23 cellular contexts compared by ENCODE assay signal in the genomic region with DNA sequence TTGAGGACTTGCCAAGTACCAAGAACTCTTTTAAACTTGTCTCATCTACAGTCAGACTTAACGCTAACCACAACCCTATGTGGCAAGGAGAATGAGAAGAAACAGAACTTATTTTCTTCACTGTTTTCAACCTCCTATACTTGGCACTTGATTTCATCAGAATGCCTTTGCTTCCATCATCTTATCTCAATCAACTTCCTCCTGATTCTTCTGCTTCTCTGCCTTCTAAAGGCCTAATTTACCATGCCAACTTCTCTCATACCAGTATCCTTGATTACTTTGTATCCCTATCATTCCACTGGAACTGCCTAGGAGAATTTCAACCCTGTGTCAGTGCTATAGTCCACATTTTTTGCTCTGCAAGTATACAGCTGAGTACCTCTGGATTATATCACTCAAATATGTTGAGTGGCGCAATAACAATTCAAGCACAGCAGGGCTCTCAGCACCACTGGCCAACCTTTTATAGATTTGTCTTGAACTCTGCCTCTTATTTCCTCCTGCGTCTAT.
DNase-seq lines count a peak whose midpoint lies in the region; ATAC-seq and TF ChIP-seq lines count a peak whose summit lies in the region.
"Had no signal": no experiment of that assay in that cellular context is flagged by ENCODE, and none has a peak within 500 bp of the region (broad histone marks: within the 10 kb centered on the region; RNA-seq: fewer than 3 reads in every experiment).

No MANE protein-coding gene starts in this region.

- no peaks in the 10 kb centered on the region for H3K79me2 ChIP-seq in smooth muscle cell (ENCODE audit: low read depth)
- H3K79me2 ChIP-seq: hepatocyte had no signal

- no peak overlapping the region for H3K27ac ChIP-seq in smooth muscle cell (ENCODE audit: low read depth)
- no peak overlapping the region for H3K27ac ChIP-seq in thyroid gland
- H3K27ac ChIP-seq: hepatocyte had no signal

- no peaks in the 10 kb centered on the region for H3K36me3 ChIP-seq in smooth muscle cell (ENCODE audit: low read depth)
- no peaks in the 10 kb centered on the region for H3K36me3 ChIP-seq in thyroid gland

- WGBS in smooth muscle cell (ENCODE audit: low lambda C conversion rate) = 73% methylated on average over 3 of the region's 3 CpGs
- 57 to 63% methylated on average over 3 of the region's 3 CpGs for WGBS in thyroid gland, 2 donors

- no peaks in the 10 kb centered on the region for H3F3A ChIP-seq in smooth muscle cell (ENCODE audit: low read depth)

- no peaks in the 10 kb centered on the region for H4K20me1 ChIP-seq in smooth muscle cell (ENCODE audit: low read depth)

- no peak overlapping the region for H3K9ac ChIP-seq in smooth muscle cell (ENCODE audit: low read depth)

- H3K4me3 ChIP-seq in fibroblast of pulmonary artery (replicated peaks; ENCODE audit: low read depth, low read length) (no peak overlapping the region), smooth muscle cell (no peak overlapping the region), thyroid gland (replicated peaks in 1 of 3) (no peak overlapping the region)
- H3K4me3 ChIP-seq: hepatocyte had no signal

- H2AFZ ChIP-seq in smooth muscle cell (ENCODE audit: low read depth) = peak overlapping the region; percentile 29
- H2AFZ ChIP-seq: hepatocyte had no signal

- intact Hi-C loops in Right ventricle myocardium inferior (cut with DNase I) = no loop called here
- intact Hi-C loops in cardiac septum (cut with DNase I) = no loop called here
- intact Hi-C loops in thyroid gland (cut with DNase I) = no loop called here

- TF ChIP-seq POLR2A in thyroid gland (IDR thresholded peaks at IDR 0.05) = no peak

- no peak overlapping the region for H3K4me2 ChIP-seq in smooth muscle cell
- H3K4me2 ChIP-seq: hepatocyte had no signal

- H3K27me3 ChIP-seq in smooth muscle cell (ENCODE audit: low read depth) = no peaks in the 10 kb centered on the region
- no peaks in the 10 kb centered on the region for H3K27me3 ChIP-seq in thyroid gland
- H3K27me3 ChIP-seq: hepatocyte had no signal

- H3K9me3 ChIP-seq in smooth muscle cell (replicated peaks; ENCODE audit: low read depth) (no peaks in the 10 kb centered on the region), thyroid gland (no peaks in the 10 kb centered on the region)

- ATAC-seq in Right ventricle myocardium inferior (peak; percentile 60), GM18858 (IDR thresholded peaks at IDR 0.05; ENCODE audit: unreplicated experiment) (no peak)
- ATAC-seq: activated T-cell treated with anti-CD3 and anti-CD28 coated beads, Interleukin-2, amount 50 U/mL, for 4 hours had no signal

- no peaks in the 10 kb centered on the region for H3K4me1 ChIP-seq in smooth muscle cell (ENCODE audit: low read depth)
- H3K4me1 ChIP-seq in thyroid gland = no peaks in the 10 kb centered on the region

- TF ChIP-seq CTCF in fibroblast of pulmonary artery (IDR thresholded peaks at IDR 0.05; ENCODE audit: low read length, missing control alignments) (no peak), smooth muscle cell (IDR thresholded peaks at IDR 0.05; ENCODE audit: borderline replicate concordance, insufficient read depth, poor library complexity, severe bottlenecking) (no peak), thyroid gland (IDR thresholded peaks at IDR 0.05) (no peak)

- DNase-seq in Right ventricle myocardium inferior (ENCODE audit: missing footprints) = no peak
- DNase-seq in cardiac septum (ENCODE audit: low spot score) = no peak
- peak; percentile 77 for DNase-seq in SIG-M5 treated with dmso at 0.1 percent for 504 hours (lab: John Stamatoyannopoulos, UW; ENCODE audit: unreplicated experiment)
- peak; percentile 62 for DNase-seq in fibroblast of pulmonary artery (ENCODE audit: low read depth)
- DNase-seq in smooth muscle cell (lab: John Stamatoyannopoulos, UW; ENCODE audit: unreplicated experiment) = no peak
- DNase-seq in thyroid gland = no peak
- DNase-seq in activated naive CD4-positive, alpha-beta T cell treated with anti-CD3 and anti-CD28 coated beads, Interleukin-2, amount 50 U/mL, for 16 hours = no peak
- DNase-seq: activated CD8-positive, alpha-beta memory T cell treated with anti-CD3 and anti-CD28 coated beads for 24 hours; activated naive CD4-positive, alpha-beta T cell treated with anti-CD3 and anti-CD28 coated beads for 36 hours; activated T-cell treated with anti-CD3 and anti-CD28 coated beads, Interleukin-2, amount 50 U/mL, for 4 hours; anterior cingulate cortex; central memory CD4-positive, alpha-beta T cell; DMS79; foreskin fibroblast; immature natural killer cell; KBM-7; MM.1S; NCI-H187 treated with DMSO at 0.1 percent for 48 hours; NCI-H446; occipital lobe; T-helper 1 cell had no signal

Comparison
In these comparisons a context has a peak if more than half of its experiments do, and no peak if none do; other contexts are left out.
1. DNase-seq: peak in SIG-M5 treated with dmso at 0.1 percent for 504 hours (single experiment) and fibroblast of pulmonary artery (single experiment); none in Right ventricle myocardium inferior (single experiment), cardiac septum (single experiment), smooth muscle cell (single experiment), thyroid gland (0 of 2) and activated naive CD4-positive, alpha-beta T cell treated with anti-CD3 and anti-CD28 coated beads, Interleukin-2, amount 50 U/mL, for 16 hours (single experiment).